ENCODE assay signal across 20 cellular contexts in genomic region chr20:44502968-44503367, GRCh38. TPM values are rescaled to one million over a fixed set of nuclear protein-coding genes. Genes with fewer than 3 reads are reported as not detected.
DNase-seq lines count a peak whose midpoint lies in the region; ATAC-seq, FAIRE-seq and TF ChIP-seq lines count a peak whose summit lies in the region.
"Had no signal": no experiment of that assay in that cellular context is flagged by ENCODE, and none has a peak within 500 bp of the region (broad histone marks: within the 10 kb centered on the region; RNA-seq: fewer than 3 reads in every experiment).

No MANE protein-coding gene starts in this region.

- H3K79me2 ChIP-seq in osteoblast (ENCODE audit: insufficient read depth, low read length), result peaks cover 28% of the 10 kb centered on the region

- H3K27me3 Mint-ChIP-seq in CD8-positive, alpha-beta T cell (ENCODE audit: low read depth), result no peaks in the 10 kb centered on the region
- H3K27me3 Mint-ChIP-seq in stimulated activated memory B cell treated with anti-CD40 and anti-IgM and Interleukin-4, amounts not matched to agents 10 μg/mL and 1 μg/mL and 100 μg/mL, for 72 hours, result no peaks in the 10 kb centered on the region
- H3K27me3 Mint-ChIP-seq: CD4-positive, CD25-positive, alpha-beta regulatory T cell; IgD-negative memory B cell had no signal

- no peaks in the 10 kb centered on the region for H4K20me1 ChIP-seq in osteoblast (ENCODE audit: insufficient read depth, low read length)

- ATAC-seq in A549 (no peak), GM19455 (IDR thresholded peaks at IDR 0.05; ENCODE audit: unreplicated experiment) (no peak)
- ATAC-seq in CD8-positive, alpha-beta T cell, result no peak
- no peak for ATAC-seq in stimulated activated memory B cell treated with anti-CD40 and anti-IgM and Interleukin-4, amounts not matched to agents 10 μg/mL and 1 μg/mL and 100 μg/mL, for 72 hours

- no peak for TF ChIP-seq EP300 in A549 (IDR thresholded peaks at IDR 0.05)

- no peaks in the 10 kb centered on the region for H3K9me3 Mint-ChIP-seq in CD8-positive, alpha-beta T cell
- H3K9me3 Mint-ChIP-seq in stimulated activated memory B cell treated with anti-CD40 and anti-IgM and Interleukin-4, amounts not matched to agents 10 μg/mL and 1 μg/mL and 100 μg/mL, for 72 hours, result no peaks in the 10 kb centered on the region
- H3K9me3 Mint-ChIP-seq: CD4-positive, CD25-positive, alpha-beta regulatory T cell; H9; IgD-negative memory B cell had no signal

- no peak overlapping the region for H3K4me2 ChIP-seq in A549
- H3K4me2 ChIP-seq in osteoblast (ENCODE audit: insufficient read depth, low read length), result no peak overlapping the region

- no peak overlapping the region for H3K4me3 Mint-ChIP-seq in CD8-positive, alpha-beta T cell
- no peak overlapping the region for H3K4me3 Mint-ChIP-seq in stimulated activated memory B cell treated with anti-CD40 and anti-IgM and Interleukin-4, amounts not matched to agents 10 μg/mL and 1 μg/mL and 100 μg/mL, for 72 hours
- H3K4me3 Mint-ChIP-seq: CD4-positive, CD25-positive, alpha-beta regulatory T cell; H9; IgD-negative memory B cell had no signal

- H3K4me3 ChIP-seq in A549 (no peak overlapping the region), osteoblast (ENCODE audit: insufficient read depth, low read length) (no peak overlapping the region)
- no peak overlapping the region for H3K4me3 ChIP-seq in CD8-positive, alpha-beta T cell (ENCODE audit: low read depth, low read length)

- peaks cover 81% of the 10 kb centered on the region for H3K36me3 Mint-ChIP-seq in CD8-positive, alpha-beta T cell
- peaks cover 50% of the 10 kb centered on the region for H3K36me3 Mint-ChIP-seq in stimulated activated memory B cell treated with anti-CD40 and anti-IgM and Interleukin-4, amounts not matched to agents 10 μg/mL and 1 μg/mL and 100 μg/mL, for 72 hours

- no peaks in the 10 kb centered on the region for H3K27me3 ChIP-seq in CD8-positive, alpha-beta T cell (ENCODE audit: insufficient read depth, low read length)
- no peaks in the 10 kb centered on the region for H3K27me3 ChIP-seq in osteoblast (ENCODE audit: insufficient read depth, low read length)
- H3K27me3 ChIP-seq: BE2C had no signal

- intact Hi-C loops in CD8-positive, alpha-beta T cell (cut with DNase I, micrococcal nuclease), result no loop called here

- H3K27ac ChIP-seq in A549 (no peak overlapping the region), osteoblast (ENCODE audit: low read depth, low read length) (peak overlapping the region; percentile 89)
- H3K27ac ChIP-seq in CD8-positive, alpha-beta T cell (ENCODE audit: low read depth, low read length), result no peak overlapping the region

- DNase-seq in A549 (ENCODE audit: low read depth in 1 of 2, low spot score in 1 of 2), result no peak
- no peak for DNase-seq in CD8-positive, alpha-beta T cell
- no peak for DNase-seq in RCC 7860 (ENCODE audit: low spot score)
- no peak for DNase-seq in osteoblast (ENCODE audit: insufficient read length, low spot score, missing footprints)
- no peak for DNase-seq in NCI-H526 (lab: John Stamatoyannopoulos, UW)
- DNase-seq: ACHN; BE2C; C1 segment of cervical spinal cord; CD4-positive, CD25-positive, alpha-beta regulatory T cell; DMS153; DMS79; GDM1; H9; KG1 had no signal

- H3K4me1 Mint-ChIP-seq in CD8-positive, alpha-beta T cell (ENCODE audit: low read depth), result no peaks in the 10 kb centered on the region
- peaks cover under 1% of the 10 kb centered on the region for H3K4me1 Mint-ChIP-seq in stimulated activated memory B cell treated with anti-CD40 and anti-IgM and Interleukin-4, amounts not matched to agents 10 μg/mL and 1 μg/mL and 100 μg/mL, for 72 hours
- H3K4me1 Mint-ChIP-seq: H9 had no signal

- no peak overlapping the region for H2AFZ ChIP-seq in osteoblast (ENCODE audit: low read length)

- TF ChIP-seq POLR2A in A549 (IDR thresholded peaks at IDR 0.05; ENCODE audit: low read length), result no peak

- CTCF ChIA-PET in A549 (lab: Yijun Ruan, JAX), result interaction anchor here (0.8 to 2.5 kb wide), 5 partner anchors 11 to 107 kb away, joined by 3 to 5 read pairs (median 4); partner anchors contain the start of genes SERINC3 and TTPAL
- CTCF ChIA-PET in CD8-positive, alpha-beta T cell (lab: Charles Lee), result interaction anchor here (1.1 to 1.4 kb wide), 2 partner anchors 119 to 180 kb away, joined by 3 read pairs; no protein-coding TSS in a partner anchor

- H3K27ac Mint-ChIP-seq in CD8-positive, alpha-beta T cell, result peak overlapping the region; percentile 35
- H3K27ac Mint-ChIP-seq in stimulated activated memory B cell treated with anti-CD40 and anti-IgM and Interleukin-4, amounts not matched to agents 10 μg/mL and 1 μg/mL and 100 μg/mL, for 72 hours, result no peak overlapping the region
- H3K27ac Mint-ChIP-seq: IgD-negative memory B cell had no signal

- H3K9me3 ChIP-seq in A549 (no peaks in the 10 kb centered on the region), osteoblast (ENCODE audit: low read depth, low read length) (no peaks in the 10 kb centered on the region)
- H3K9me3 ChIP-seq in CD8-positive, alpha-beta T cell (ENCODE audit: low read length), result no peaks in the 10 kb centered on the region
- H3K9me3 ChIP-seq: BE2C had no signal

- POLR2A ChIA-PET in A549 (lab: Yijun Ruan, JAX), result no interaction called here
- POLR2A ChIA-PET in CD8-positive, alpha-beta T cell (lab: Charles Lee), result no interaction called here

- WGBS in A549 (ENCODE audit: missing lambda C conversion rate), result 94% methylated on average over 1 of the region's 1 CpG

- no peak for TF ChIP-seq RAD21 in A549 (conservative IDR thresholded peaks at IDR 0.05 in 1 of 2, IDR thresholded peaks at IDR 0.05 in 1 of 2)

- H3K4me1 ChIP-seq in A549 (peaks cover 1% of the 10 kb centered on the region), osteoblast (ENCODE audit: insufficient read depth, low read length) (peaks cover 15% of the 10 kb centered on the region)
- no peaks in the 10 kb centered on the region for H3K4me1 ChIP-seq in CD8-positive, alpha-beta T cell (ENCODE audit: insufficient read depth, low read length)
- H3K4me1 ChIP-seq: BE2C had no signal

- FAIRE-seq in A549 (lab: Jason Lieb, UNC), result no peak
- FAIRE-seq in RCC 7860 (lab: Jason Lieb, UNC), result peak; percentile 28
- FAIRE-seq: GM12892, GM18507, H1 had no signal

- peaks cover 72% of the 10 kb centered on the region for H3K36me3 ChIP-seq in CD8-positive, alpha-beta T cell (ENCODE audit: insufficient read depth, low read length)
- peaks cover 77% of the 10 kb centered on the region for H3K36me3 ChIP-seq in osteoblast (ENCODE audit: insufficient read depth, low read length)

- no peak for TF ChIP-seq CTCF in A549 (IDR thresholded peaks at IDR 0.05)
- TF ChIP-seq CTCF in CD8-positive, alpha-beta T cell (IDR thresholded peaks at IDR 0.05), result no peak
- TF ChIP-seq CTCF in osteoblast (IDR thresholded peaks at IDR 0.05; ENCODE audit: extremely low read depth, low read depth, low read length), result no peak

TF ChIP-seq in A549, 52 proteins besides CTCF, POLR2A, EP300 and RAD21:
- TF ChIP-seq CHD4 (IDR thresholded peaks at IDR 0.05; ENCODE audit: borderline replicate concordance), result no peak
- peak; percentile 58 for TF ChIP-seq MAFK (IDR thresholded peaks at IDR 0.05; ENCODE audit: partially characterized antibody)

RNA-seq across cellular contexts. Expression of gene SERINC3, which starts 18.9 kb away (rescaled TPM):
- polyA plus RNA-seq in A549 (2011; rRNA removed) (159 and 173 TPM in 2 replicates), A549 (2017; fragmentation: RNase III; extraction: RNeasy Plus Mini Kit Qiagen cat#74134 plus additional on column Dnase treatment) (57.4 to 65.0 TPM (median 62.9 TPM) in 3 replicates)
- polyA plus RNA-seq in A549 (2012; cell fraction: cytosol; rRNA removed), result 64.4 and 79.5 TPM in 2 replicates
- polyA plus RNA-seq in A549 (2012; cell fraction: nucleus; rRNA removed), result 63.6 and 65.8 TPM in 2 replicates
- polyA minus RNA-seq in A549 (2011; rRNA and poly(A)+ RNA removed), result 246 and 308 TPM in 2 replicates
- total RNA-seq in CD8-positive, alpha-beta T cell, result 10 to 100 TPM; 39.0 to 46.0 TPM
- 167 and 191 TPM in 2 replicates for total RNA-seq in osteoblast

RNA-seq across cellular contexts. Expression of gene TTPAL, which starts 27.3 kb away (rescaled TPM):
- polyA plus RNA-seq in A549 (2011; rRNA removed) (9.2 and 11.0 TPM in 2 replicates), A549 (2017; fragmentation: RNase III; extraction: RNeasy Plus Mini Kit Qiagen cat#74134 plus additional on column Dnase treatment) (9.1 to 9.3 TPM (median 9.3 TPM) in 3 replicates)
- 4.6 and 6.0 TPM in 2 replicates for polyA plus RNA-seq in A549 (2012; cell fraction: cytosol; rRNA removed)
- polyA plus RNA-seq in A549 (2012; cell fraction: nucleus; rRNA removed), result 8.5 and 9.9 TPM in 2 replicates
- polyA minus RNA-seq in A549 (2011; rRNA and poly(A)+ RNA removed), result 18.8 and 20.5 TPM in 2 replicates
- total RNA-seq in CD8-positive, alpha-beta T cell, result 10 to 100 TPM; 12.3 TPM
- 12.1 and 12.7 TPM in 2 replicates for total RNA-seq in osteoblast
